8 cellular contexts compared by ENCODE assay signal in the genomic region with DNA sequence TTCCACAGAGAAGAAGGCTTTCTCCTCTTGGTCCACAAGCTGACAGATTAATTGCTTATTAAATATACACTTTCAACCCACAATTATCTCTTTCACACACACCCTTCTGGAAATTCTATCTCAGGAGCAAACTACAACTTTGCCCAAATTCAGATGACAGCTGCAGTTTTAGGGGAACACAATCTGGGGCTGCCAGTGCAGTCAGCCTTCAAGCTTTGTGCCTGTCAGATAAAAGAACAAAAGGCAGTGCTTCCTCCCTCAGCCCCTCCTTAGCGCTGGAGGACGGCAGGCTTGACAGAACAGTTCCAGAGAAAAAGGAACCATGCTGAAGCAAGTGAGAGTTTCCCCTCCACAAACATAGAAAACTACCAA.
A peak's percentile ranks its signal among the peaks of the same experiment; 100 is the strongest.
DNase-seq lines count a peak whose midpoint lies in the region; ATAC-seq and TF ChIP-seq lines count a peak whose summit lies in the region.

No MANE protein-coding gene starts in this region.

- intact Hi-C loops in Caco-2 (cut with micrococcal nuclease; ENCODE audit: unreplicated experiment) = loop anchor here (1.0 kb wide), 1 partner anchor 131 kb away; no protein-coding TSS in a partner anchor

- peak overlapping the region; percentile 82 for H3K27ac ChIP-seq in endodermal cell (ENCODE audit: low read depth, low read length)

- H3K9ac ChIP-seq in endodermal cell (ENCODE audit: extremely low read depth, low read length, poor library complexity, severe bottlenecking) = peak overlapping the region; percentile 32

- H3K9me3 Mint-ChIP-seq in Caco-2 (ENCODE audit: unreplicated experiment) (no peaks in the 10 kb centered on the region), endodermal cell (no peaks in the 10 kb centered on the region), nephron (no peaks in the 10 kb centered on the region)

- H3K27ac Mint-ChIP-seq in Caco-2 (ENCODE audit: unreplicated experiment) (peak overlapping the region; percentile 75), endodermal cell (peak overlapping the region; percentile 56), nephron (peak overlapping the region; percentile 59 to 95 (median 89))

- H3K4me3 ChIP-seq in Caco-2 (ENCODE audit: low read depth, low read length) = peak overlapping the region; percentile 16
- H3K4me3 ChIP-seq in endodermal cell (ENCODE audit: low read length) = peak overlapping the region; percentile 68

- TF ChIP-seq CTCF in Caco-2 (IDR thresholded peaks at IDR 0.05; ENCODE audit: insufficient read depth in 1 of 2, low read depth in 1 of 2, low read length in 1 of 2, severe bottlenecking in 1 of 2, unreplicated experiment in 1 of 2) = no peak
- TF ChIP-seq CTCF in endodermal cell (conservative IDR thresholded peaks at IDR 0.05) = no peak
- no peak for TF ChIP-seq CTCF in nephron (IDR thresholded peaks at IDR 0.05; ENCODE audit: unreplicated experiment in 3 of 3)

- DNase-seq in Caco-2 = no peak
- DNase-seq in NCI-H146 treated with DMSO at 0.1 percent for 48 hours (lab: John Stamatoyannopoulos, UW; ENCODE audit: unreplicated experiment) = peak; percentile 48
- DNase-seq in endodermal cell = peak; percentile 70
- DNase-seq in mesenteric fat pad (ENCODE audit: low spot score) = no peak
- DNase-seq in activated effector memory CD4-positive, alpha-beta T cell treated with anti-CD3 and anti-CD28 coated beads, Interleukin-2, amount 50 U/mL, for 16 hours = no peak
- no peak for DNase-seq in HEK293T (ENCODE audit: extremely low spot score)

- peaks cover 12% of the 10 kb centered on the region for H3K36me3 Mint-ChIP-seq in Caco-2 (ENCODE audit: insufficient read depth, unreplicated experiment)
- peaks cover 3% of the 10 kb centered on the region for H3K36me3 Mint-ChIP-seq in endodermal cell (ENCODE audit: low read depth)
- no peaks in the 10 kb centered on the region for H3K36me3 Mint-ChIP-seq in nephron (ENCODE audit: low read depth)

- ATAC-seq in HG03354 (IDR thresholded peaks at IDR 0.05; ENCODE audit: poor library complexity, severe bottlenecking, unreplicated experiment) = no peak

- H3K36me3 ChIP-seq in Caco-2 (ENCODE audit: control insufficient read depth, insufficient read depth, low read length) (no peaks in the 10 kb centered on the region), endodermal cell (ENCODE audit: control insufficient read depth, insufficient read depth, low read length) (peaks cover 3% of the 10 kb centered on the region)

- H3K4me1 ChIP-seq in Caco-2 (peaks cover 20% of the 10 kb centered on the region), endodermal cell (ENCODE audit: control insufficient read depth, insufficient read depth, low read length) (peaks cover 9% of the 10 kb centered on the region)

- no TSS peak for BruUV-seq in Caco-2 (replicated peaks; lab: Mats Ljungman, UMichigan)

- CTCF ChIA-PET in Caco-2 (lab: Charles Lee) (no interaction called here), HEK293T (lab: Yijun Ruan, JAX) (no interaction called here)

- no peaks in the 10 kb centered on the region for H3K27me3 ChIP-seq in Caco-2 (replicated peaks; ENCODE audit: control insufficient read depth, insufficient read depth, low read length)
- H3K27me3 ChIP-seq in endodermal cell (ENCODE audit: control insufficient read depth, insufficient read depth, low read length, poor library complexity, severe bottlenecking) = no peaks in the 10 kb centered on the region

- H3K27me3 Mint-ChIP-seq in Caco-2 (ENCODE audit: insufficient read depth, unreplicated experiment) = no peaks in the 10 kb centered on the region
- H3K27me3 Mint-ChIP-seq in endodermal cell (ENCODE audit: insufficient read depth) = no peaks in the 10 kb centered on the region
- H3K27me3 Mint-ChIP-seq in nephron (ENCODE audit: low read depth) = no peaks in the 10 kb centered on the region

- H3K4me3 Mint-ChIP-seq in Caco-2 (ENCODE audit: unreplicated experiment) = peak overlapping the region; percentile 74
- peak overlapping the region; percentile 44 for H3K4me3 Mint-ChIP-seq in endodermal cell
- H3K4me3 Mint-ChIP-seq in nephron = peak overlapping the region; percentile 68 to 82 (median 73)

- H3K4me1 Mint-ChIP-seq in Caco-2 (ENCODE audit: low read depth, unreplicated experiment) (no peaks in the 10 kb centered on the region), endodermal cell (peaks cover 29% of the 10 kb centered on the region), nephron (peaks cover 35% of the 10 kb centered on the region)

- no peaks in the 10 kb centered on the region for H3K9me3 ChIP-seq in Caco-2
- no peaks in the 10 kb centered on the region for H3K9me3 ChIP-seq in endodermal cell (ENCODE audit: control insufficient read depth, low read length)

- POLR2A ChIA-PET in Caco-2 (lab: Charles Lee) = interaction anchor here (0.5 to 0.7 kb wide), 2 partner anchors 67 to 119 kb away, joined by 3 to 10 read pairs; no protein-coding TSS in a partner anchor
- POLR2A ChIA-PET in HEK293T (lab: Yijun Ruan, JAX) = no interaction called here

- 2% methylated on average over 2 of the region's 2 CpGs; no CpG with 5 or more reads in 1 of the 2 experiments for WGBS in endodermal cell (ENCODE audit: insufficient coverage in 1 of 2, insufficient read length in 1 of 2), 2 experiments

TF ChIP-seq in HEK293T, 16 proteins besides CTCF, POLR2A, EP300 and RAD21:
- no peak for TF ChIP-seq FOXK2 (IDR thresholded peaks at IDR 0.05)
- TF ChIP-seq LEF1 (IDR thresholded peaks at IDR 0.05; ENCODE audit: borderline replicate concordance) = no peak
- TF ChIP-seq BHLHE40 (IDR thresholded peaks at IDR 0.05; ENCODE audit: borderline replicate concordance) = no peak
- no peak for TF ChIP-seq TARDBP (IDR thresholded peaks at IDR 0.05)
- no peak for TF ChIP-seq FOXM1 (IDR thresholded peaks at IDR 0.05; ENCODE audit: borderline replicate concordance)
- no peak for TF ChIP-seq FOXA1 (IDR thresholded peaks at IDR 0.05)
- no peak for TF ChIP-seq SUZ12 (IDR thresholded peaks at IDR 0.05)
- TF ChIP-seq ARNT (IDR thresholded peaks at IDR 0.05) = no peak
- no peak for TF ChIP-seq SP1 (IDR thresholded peaks at IDR 0.05)
- no peak for TF ChIP-seq CTBP1 (IDR thresholded peaks at IDR 0.05; ENCODE audit: borderline replicate concordance)
- TF ChIP-seq L3MBTL2 (conservative IDR thresholded peaks at IDR 0.05) = no peak
- no peak for TF ChIP-seq PKNOX1 (IDR thresholded peaks at IDR 0.05)
- TF ChIP-seq ZNF384 (IDR thresholded peaks at IDR 0.05) = no peak
- TF ChIP-seq ELF4 (IDR thresholded peaks at IDR 0.05) = no peak
- no peak for TF ChIP-seq NFRKB (IDR thresholded peaks at IDR 0.05)
- TF ChIP-seq HDGF (IDR thresholded peaks at IDR 0.05; ENCODE audit: borderline replicate concordance) = no peak

Comparison
In these comparisons a context has a peak if more than half of its experiments do, and no peak if none do; other contexts are left out.
1. DNase-seq: peak in NCI-H146 treated with DMSO at 0.1 percent for 48 hours (single experiment) and endodermal cell (single experiment); none in Caco-2 (0 of 2), mesenteric fat pad (single experiment), activated effector memory CD4-positive, alpha-beta T cell treated with anti-CD3 and anti-CD28 coated beads, Interleukin-2, amount 50 U/mL, for 16 hours (single experiment) and HEK293T (single experiment).
2. Peak in every context shown above with its lines, with median percentiles within 50 percentile points of each other: H3K27ac Mint-ChIP-seq and H3K4me3 Mint-ChIP-seq.